ENCODE assay signal across 1 cellular context in the genomic region with DNA sequence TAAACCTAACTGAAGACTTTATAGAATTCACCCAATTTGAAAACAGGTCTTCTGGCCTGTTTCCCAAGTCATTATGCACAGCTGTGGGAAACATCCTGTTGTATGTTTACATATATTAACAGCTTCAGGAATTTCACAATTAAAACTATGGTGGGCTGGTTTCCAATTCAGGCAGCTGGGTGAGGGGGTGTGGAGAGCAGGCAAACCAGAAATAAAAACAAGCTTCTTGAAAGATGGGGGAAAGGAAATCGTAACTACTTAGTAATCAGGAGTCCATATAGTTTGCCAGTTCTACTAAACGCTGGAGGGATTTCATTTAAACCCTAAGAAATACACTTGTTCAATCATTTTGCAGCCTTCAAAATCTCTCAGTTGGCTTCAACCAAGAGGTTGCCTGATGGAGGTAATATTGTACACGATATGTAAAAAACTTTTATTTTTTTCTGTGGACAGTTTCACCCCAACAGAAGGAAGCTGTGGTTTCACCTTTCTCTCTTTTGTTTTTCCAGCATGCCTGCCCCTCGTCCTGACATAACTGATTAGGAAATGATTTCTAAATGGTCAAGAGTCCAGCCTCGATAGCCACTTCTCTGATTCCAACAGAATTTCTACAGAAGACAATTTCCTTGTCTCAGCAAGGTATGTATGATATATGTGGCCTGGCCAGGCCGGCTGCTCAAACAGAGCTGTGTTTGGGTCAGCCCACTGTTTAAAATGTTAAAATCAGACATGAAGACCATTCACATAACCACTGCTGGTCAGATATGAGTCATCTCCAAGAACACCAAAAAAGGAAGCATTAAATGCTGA.
A peak's percentile ranks its signal among the peaks of the same experiment; 100 is the strongest.
TF ChIP-seq lines count a peak whose summit lies in the region.

No MANE protein-coding gene starts in this region.

TF ChIP-seq in K562, 482 proteins besides CTCF, POLR2A, EP300 and RAD21 (continued from another document and continues in another):
- TF ChIP-seq, protein P1, sequence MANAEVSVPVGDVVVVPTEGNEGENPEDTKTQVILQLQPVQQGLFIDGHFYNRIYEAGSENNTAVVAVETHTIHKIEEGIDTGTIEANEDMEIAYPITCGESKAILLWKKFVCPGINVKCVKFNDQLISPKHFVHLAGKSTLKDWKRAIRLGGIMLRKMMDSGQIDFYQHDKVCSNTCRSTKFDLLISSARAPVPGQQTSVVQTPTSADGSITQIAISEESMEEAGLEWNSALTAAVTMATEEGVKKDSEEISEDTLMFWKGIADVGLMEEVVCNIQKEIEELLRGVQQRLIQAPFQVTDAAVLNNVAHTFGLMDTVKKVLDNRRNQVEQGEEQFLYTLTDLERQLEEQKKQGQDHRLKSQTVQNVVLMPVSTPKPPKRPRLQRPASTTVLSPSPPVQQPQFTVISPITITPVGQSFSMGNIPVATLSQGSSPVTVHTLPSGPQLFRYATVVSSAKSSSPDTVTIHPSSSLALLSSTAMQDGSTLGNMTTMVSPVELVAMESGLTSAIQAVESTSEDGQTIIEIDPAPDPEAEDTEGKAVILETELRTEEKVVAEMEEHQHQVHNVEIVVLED (CRISPR knock-in tag; IDR thresholded peaks at IDR 0.05) = no peak
- TF ChIP-seq CBFA2T3 (IDR thresholded peaks at IDR 0.05) (no peak), SAFB (IDR thresholded peaks at IDR 0.05; ENCODE audit: borderline replicate concordance, low read depth, low read length) (no peak), MCM3 (IDR thresholded peaks at IDR 0.05) (no peak), GATA2 (CRISPR knock-in tag; IDR thresholded peaks at IDR 0.05) (no peak), RFX5 (IDR thresholded peaks at IDR 0.05; ENCODE audit: low read depth, low read length) (no peak), ZNF57 (CRISPR knock-in tag; IDR thresholded peaks at IDR 0.05) (no peak), ZNF589 (CRISPR knock-in tag; IDR thresholded peaks at IDR 0.05; ENCODE audit: low read depth) (peak; percentile 84; the same call in 1 of the 2 replicates), ZFP30 (CRISPR knock-in tag; IDR thresholded peaks at IDR 0.05; ENCODE audit: borderline replicate concordance) (no peak), XRCC5 (IDR thresholded peaks at IDR 0.05; ENCODE audit: low read depth, low read length) (no peak), PHF20 (IDR thresholded peaks at IDR 0.05; ENCODE audit: partially characterized antibody) (no peak), FOSL1 (tag; conservative IDR thresholded peaks at IDR 0.05) (peak; percentile 97), ZNF143 (CRISPR knock-in tag; IDR thresholded peaks at IDR 0.05) (no peak), KDM1A (IDR thresholded peaks at IDR 0.05) (0 out of 4 replicates have a peak, but pooled peaks of 1 of the 2 experiments have one; percentile 15), GTF2E2 (tag; IDR thresholded peaks at IDR 0.05) (no peak), DPF2 (IDR thresholded peaks at IDR 0.05) (0 out of 2 replicates have a peak, but pooled peaks have one; percentile 23), MYC (IDR thresholded peaks at IDR 0.05; ENCODE audit: low read depth, low read length) (no peak), MYC (CRISPR knock-in tag; IDR thresholded peaks at IDR 0.05; ENCODE audit: borderline replicate concordance, low read depth) (no peak), TBL1XR1 (IDR thresholded peaks at IDR 0.05; ENCODE audit: low read length in 2 of 2) (no peak), SLC30A9 (CRISPR knock-in tag; IDR thresholded peaks at IDR 0.05) (no peak), BACH1 (tag; IDR thresholded peaks at IDR 0.05) (0 out of 2 replicates have a peak, but pooled peaks have one; percentile 34), NR2C2 (CRISPR knock-in tag; IDR thresholded peaks at IDR 0.05) (no peak), NR2C2 (tag; IDR thresholded peaks at IDR 0.05) (peak; percentile 57; the same call in 1 of the 2 replicates)
- TF ChIP-seq, protein P2, sequence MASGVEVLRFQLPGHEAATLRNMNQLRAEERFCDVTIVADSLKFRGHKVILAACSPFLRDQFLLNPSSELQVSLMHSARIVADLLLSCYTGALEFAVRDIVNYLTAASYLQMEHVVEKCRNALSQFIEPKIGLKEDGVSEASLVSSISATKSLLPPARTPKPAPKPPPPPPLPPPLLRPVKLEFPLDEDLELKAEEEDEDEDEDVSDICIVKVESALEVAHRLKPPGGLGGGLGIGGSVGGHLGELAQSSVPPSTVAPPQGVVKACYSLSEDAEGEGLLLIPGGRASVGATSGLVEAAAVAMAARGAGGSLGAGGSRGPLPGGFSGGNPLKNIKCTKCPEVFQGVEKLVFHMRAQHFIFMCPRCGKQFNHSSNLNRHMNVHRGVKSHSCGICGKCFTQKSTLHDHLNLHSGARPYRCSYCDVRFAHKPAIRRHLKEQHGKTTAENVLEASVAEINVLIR (CRISPR knock-in tag; IDR thresholded peaks at IDR 0.05) = no peak
- TF ChIP-seq, protein P3, sequence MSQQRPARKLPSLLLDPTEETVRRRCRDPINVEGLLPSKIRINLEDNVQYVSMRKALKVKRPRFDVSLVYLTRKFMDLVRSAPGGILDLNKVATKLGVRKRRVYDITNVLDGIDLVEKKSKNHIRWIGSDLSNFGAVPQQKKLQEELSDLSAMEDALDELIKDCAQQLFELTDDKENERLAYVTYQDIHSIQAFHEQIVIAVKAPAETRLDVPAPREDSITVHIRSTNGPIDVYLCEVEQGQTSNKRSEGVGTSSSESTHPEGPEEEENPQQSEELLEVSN (IDR thresholded peaks at IDR 0.05; ENCODE audit: borderline replicate concordance in 1 of 2, extremely low read depth in 1 of 2, insufficient read depth in 1 of 2, insufficient read length in 1 of 2, low read depth in 1 of 2, low read length in 1 of 2, poor library complexity in 1 of 2, severe bottlenecking in 1 of 2) = no peak
- TF ChIP-seq, protein P4, sequence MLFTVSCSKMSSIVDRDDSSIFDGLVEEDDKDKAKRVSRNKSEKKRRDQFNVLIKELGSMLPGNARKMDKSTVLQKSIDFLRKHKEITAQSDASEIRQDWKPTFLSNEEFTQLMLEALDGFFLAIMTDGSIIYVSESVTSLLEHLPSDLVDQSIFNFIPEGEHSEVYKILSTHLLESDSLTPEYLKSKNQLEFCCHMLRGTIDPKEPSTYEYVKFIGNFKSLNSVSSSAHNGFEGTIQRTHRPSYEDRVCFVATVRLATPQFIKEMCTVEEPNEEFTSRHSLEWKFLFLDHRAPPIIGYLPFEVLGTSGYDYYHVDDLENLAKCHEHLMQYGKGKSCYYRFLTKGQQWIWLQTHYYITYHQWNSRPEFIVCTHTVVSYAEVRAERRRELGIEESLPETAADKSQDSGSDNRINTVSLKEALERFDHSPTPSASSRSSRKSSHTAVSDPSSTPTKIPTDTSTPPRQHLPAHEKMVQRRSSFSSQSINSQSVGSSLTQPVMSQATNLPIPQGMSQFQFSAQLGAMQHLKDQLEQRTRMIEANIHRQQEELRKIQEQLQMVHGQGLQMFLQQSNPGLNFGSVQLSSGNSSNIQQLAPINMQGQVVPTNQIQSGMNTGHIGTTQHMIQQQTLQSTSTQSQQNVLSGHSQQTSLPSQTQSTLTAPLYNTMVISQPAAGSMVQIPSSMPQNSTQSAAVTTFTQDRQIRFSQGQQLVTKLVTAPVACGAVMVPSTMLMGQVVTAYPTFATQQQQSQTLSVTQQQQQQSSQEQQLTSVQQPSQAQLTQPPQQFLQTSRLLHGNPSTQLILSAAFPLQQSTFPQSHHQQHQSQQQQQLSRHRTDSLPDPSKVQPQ (CRISPR knock-in tag; IDR thresholded peaks at IDR 0.05; ENCODE audit: borderline replicate concordance) = no peak
- TF ChIP-seq, protein P5, sequence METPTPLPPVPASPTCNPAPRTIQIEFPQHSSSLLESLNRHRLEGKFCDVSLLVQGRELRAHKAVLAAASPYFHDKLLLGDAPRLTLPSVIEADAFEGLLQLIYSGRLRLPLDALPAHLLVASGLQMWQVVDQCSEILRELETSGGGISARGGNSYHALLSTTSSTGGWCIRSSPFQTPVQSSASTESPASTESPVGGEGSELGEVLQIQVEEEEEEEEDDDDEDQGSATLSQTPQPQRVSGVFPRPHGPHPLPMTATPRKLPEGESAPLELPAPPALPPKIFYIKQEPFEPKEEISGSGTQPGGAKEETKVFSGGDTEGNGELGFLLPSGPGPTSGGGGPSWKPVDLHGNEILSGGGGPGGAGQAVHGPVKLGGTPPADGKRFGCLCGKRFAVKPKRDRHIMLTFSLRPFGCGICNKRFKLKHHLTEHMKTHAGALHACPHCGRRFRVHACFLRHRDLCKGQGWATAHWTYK (CRISPR knock-in tag; IDR thresholded peaks at IDR 0.05) = no peak
- TF ChIP-seq, protein P6, sequence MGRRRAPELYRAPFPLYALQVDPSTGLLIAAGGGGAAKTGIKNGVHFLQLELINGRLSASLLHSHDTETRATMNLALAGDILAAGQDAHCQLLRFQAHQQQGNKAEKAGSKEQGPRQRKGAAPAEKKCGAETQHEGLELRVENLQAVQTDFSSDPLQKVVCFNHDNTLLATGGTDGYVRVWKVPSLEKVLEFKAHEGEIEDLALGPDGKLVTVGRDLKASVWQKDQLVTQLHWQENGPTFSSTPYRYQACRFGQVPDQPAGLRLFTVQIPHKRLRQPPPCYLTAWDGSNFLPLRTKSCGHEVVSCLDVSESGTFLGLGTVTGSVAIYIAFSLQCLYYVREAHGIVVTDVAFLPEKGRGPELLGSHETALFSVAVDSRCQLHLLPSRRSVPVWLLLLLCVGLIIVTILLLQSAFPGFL (CRISPR knock-in tag; IDR thresholded peaks at IDR 0.05) = no peak
- TF ChIP-seq, protein P7, sequence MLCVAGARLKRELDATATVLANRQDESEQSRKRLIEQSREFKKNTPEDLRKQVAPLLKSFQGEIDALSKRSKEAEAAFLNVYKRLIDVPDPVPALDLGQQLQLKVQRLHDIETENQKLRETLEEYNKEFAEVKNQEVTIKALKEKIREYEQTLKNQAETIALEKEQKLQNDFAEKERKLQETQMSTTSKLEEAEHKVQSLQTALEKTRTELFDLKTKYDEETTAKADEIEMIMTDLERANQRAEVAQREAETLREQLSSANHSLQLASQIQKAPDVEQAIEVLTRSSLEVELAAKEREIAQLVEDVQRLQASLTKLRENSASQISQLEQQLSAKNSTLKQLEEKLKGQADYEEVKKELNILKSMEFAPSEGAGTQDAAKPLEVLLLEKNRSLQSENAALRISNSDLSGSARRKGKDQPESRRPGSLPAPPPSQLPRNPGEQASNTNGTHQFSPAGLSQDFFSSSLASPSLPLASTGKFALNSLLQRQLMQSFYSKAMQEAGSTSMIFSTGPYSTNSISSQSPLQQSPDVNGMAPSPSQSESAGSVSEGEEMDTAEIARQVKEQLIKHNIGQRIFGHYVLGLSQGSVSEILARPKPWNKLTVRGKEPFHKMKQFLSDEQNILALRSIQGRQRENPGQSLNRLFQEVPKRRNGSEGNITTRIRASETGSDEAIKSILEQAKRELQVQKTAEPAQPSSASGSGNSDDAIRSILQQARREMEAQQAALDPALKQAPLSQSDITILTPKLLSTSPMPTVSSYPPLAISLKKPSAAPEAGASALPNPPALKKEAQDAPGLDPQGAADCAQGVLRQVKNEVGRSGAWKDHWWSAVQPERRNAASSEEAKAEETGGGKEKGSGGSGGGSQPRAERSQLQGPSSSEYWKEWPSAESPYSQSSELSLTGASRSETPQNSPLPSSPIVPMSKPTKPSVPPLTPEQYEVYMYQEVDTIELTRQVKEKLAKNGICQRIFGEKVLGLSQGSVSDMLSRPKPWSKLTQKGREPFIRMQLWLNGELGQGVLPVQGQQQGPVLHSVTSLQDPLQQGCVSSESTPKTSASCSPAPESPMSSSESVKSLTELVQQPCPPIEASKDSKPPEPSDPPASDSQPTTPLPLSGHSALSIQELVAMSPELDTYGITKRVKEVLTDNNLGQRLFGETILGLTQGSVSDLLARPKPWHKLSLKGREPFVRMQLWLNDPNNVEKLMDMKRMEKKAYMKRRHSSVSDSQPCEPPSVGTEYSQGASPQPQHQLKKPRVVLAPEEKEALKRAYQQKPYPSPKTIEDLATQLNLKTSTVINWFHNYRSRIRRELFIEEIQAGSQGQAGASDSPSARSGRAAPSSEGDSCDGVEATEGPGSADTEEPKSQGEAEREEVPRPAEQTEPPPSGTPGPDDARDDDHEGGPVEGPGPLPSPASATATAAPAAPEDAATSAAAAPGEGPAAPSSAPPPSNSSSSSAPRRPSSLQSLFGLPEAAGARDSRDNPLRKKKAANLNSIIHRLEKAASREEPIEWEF (CRISPR knock-in tag; IDR thresholded peaks at IDR 0.05) = peak; percentile 53; the same call in 1 of the 2 replicates
- TF ChIP-seq, protein P8, sequence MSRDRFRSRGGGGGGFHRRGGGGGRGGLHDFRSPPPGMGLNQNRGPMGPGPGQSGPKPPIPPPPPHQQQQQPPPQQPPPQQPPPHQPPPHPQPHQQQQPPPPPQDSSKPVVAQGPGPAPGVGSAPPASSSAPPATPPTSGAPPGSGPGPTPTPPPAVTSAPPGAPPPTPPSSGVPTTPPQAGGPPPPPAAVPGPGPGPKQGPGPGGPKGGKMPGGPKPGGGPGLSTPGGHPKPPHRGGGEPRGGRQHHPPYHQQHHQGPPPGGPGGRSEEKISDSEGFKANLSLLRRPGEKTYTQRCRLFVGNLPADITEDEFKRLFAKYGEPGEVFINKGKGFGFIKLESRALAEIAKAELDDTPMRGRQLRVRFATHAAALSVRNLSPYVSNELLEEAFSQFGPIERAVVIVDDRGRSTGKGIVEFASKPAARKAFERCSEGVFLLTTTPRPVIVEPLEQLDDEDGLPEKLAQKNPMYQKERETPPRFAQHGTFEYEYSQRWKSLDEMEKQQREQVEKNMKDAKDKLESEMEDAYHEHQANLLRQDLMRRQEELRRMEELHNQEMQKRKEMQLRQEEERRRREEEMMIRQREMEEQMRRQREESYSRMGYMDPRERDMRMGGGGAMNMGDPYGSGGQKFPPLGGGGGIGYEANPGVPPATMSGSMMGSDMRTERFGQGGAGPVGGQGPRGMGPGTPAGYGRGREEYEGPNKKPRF (IDR thresholded peaks at IDR 0.05; ENCODE audit: low read depth, low read length) = no peak
- TF ChIP-seq, protein P9, sequence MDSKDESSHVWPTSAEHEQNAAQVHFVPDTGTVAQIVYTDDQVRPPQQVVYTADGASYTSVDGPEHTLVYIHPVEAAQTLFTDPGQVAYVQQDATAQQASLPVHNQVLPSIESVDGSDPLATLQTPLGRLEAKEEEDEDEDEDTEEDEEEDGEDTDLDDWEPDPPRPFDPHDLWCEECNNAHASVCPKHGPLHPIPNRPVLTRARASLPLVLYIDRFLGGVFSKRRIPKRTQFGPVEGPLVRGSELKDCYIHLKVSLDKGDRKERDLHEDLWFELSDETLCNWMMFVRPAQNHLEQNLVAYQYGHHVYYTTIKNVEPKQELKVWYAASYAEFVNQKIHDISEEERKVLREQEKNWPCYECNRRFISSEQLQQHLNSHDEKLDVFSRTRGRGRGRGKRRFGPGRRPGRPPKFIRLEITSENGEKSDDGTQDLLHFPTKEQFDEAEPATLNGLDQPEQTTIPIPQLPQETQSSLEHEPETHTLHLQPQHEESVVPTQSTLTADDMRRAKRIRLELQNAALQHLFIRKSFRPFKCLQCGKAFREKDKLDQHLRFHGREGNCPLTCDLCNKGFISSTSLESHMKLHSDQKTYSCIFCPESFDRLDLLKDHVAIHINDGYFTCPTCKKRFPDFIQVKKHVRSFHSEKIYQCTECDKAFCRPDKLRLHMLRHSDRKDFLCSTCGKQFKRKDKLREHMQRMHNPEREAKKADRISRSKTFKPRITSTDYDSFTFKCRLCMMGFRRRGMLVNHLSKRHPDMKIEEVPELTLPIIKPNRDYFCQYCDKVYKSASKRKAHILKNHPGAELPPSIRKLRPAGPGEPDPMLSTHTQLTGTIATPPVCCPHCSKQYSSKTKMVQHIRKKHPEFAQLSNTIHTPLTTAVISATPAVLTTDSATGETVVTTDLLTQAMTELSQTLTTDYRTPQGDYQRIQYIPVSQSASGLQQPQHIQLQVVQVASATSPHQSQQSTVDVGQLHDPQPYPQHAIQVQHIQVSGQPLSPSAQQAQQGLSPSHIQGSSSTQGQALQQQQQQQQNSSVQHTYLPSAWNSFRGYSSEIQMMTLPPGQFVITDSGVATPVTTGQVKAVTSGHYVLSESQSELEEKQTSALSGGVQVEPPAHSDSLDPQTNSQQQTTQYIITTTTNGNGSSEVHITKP (IDR thresholded peaks at IDR 0.05; ENCODE audit: partially characterized antibody) = peak; percentile 67
